ENCODE assay signal across 21 cellular contexts in genomic region chr2:44680424-44680971, GRCh38.
DNase-seq lines count a peak whose midpoint lies in the region; ATAC-seq and TF ChIP-seq lines count a peak whose summit lies in the region.
"Had no signal": no experiment of that assay in that cellular context is flagged by ENCODE, and none has a peak within 500 bp of the region (broad histone marks: within the 10 kb centered on the region; RNA-seq: fewer than 3 reads in every experiment).

No MANE protein-coding gene starts in this region.

- in situ Hi-C loops in gastrocnemius medialis (cut with MboI; ENCODE audit: low sequenced_read_pairs in 4 of 4), result no loop called here
- in situ Hi-C loops in GM13976 (cut with MboI; ENCODE audit: low sequenced_read_pairs, unreplicated experiment), result no loop called here

- H3K27ac ChIP-seq in endodermal cell (ENCODE audit: low read depth, low read length) (no peak overlapping the region), gastrocnemius medialis (peak overlapping the region in 3 of 4 donors; percentile 54 to 67 (median 57))
- H3K27ac ChIP-seq: BLaER1, heart right ventricle had no signal

- no peaks in the 10 kb centered on the region for H3K36me3 Mint-ChIP-seq in endodermal cell (ENCODE audit: low read depth)

- H3K36me3 ChIP-seq in endodermal cell (ENCODE audit: control insufficient read depth, insufficient read depth, low read length) (peaks cover 3% of the 10 kb centered on the region), gastrocnemius medialis (no peaks in the 10 kb centered on the region)
- H3K36me3 ChIP-seq: BLaER1, heart right ventricle had no signal

- DNase-seq in NCI-H1105 treated with DMSO at 0.1 percent for 48 hours (lab: John Stamatoyannopoulos, UW) (peak; percentile 27), NCI-H1105 (lab: John Stamatoyannopoulos, UW) (no peak), NCI-H524 (lab: John Stamatoyannopoulos, UW) (peak; percentile 78 to 90), endodermal cell (peak; percentile 87), gastrocnemius medialis (no peak), anterior cingulate cortex (lab: John Stamatoyannopoulos, UW) (no peak), GM13976 (ENCODE audit: low spot score) (no peak)
- DNase-seq in activated naive CD4-positive, alpha-beta T cell treated with anti-CD3 and anti-CD28 coated beads, Interleukin-2, amount 50 U/mL, for 16 hours, result no peak
- DNase-seq: activated CD4-positive, alpha-beta T cell treated with anti-CD3 and anti-CD28 coated beads, Interleukin-2, amount 50 U/mL, for 1 hour; activated CD8-positive, alpha-beta memory T cell treated with anti-CD3 and anti-CD28 coated beads, Interleukin-2, amount 50 U/mL, for 4 hours; activated effector memory CD4-positive, alpha-beta T cell treated with Interleukin-2 at 50 U/mL for 16 hours; Caco-2; heart right ventricle; NCI-H748 treated with DMSO at 0.1 percent for 48 hours; nucleus accumbens; Right ventricle myocardium superior; stimulated activated CD4-positive, alpha-beta T cell treated with anti-CD3 and anti-CD28 coated beads, Interleukin-12 subunit alpha, Interleukin-12 subunit beta, amount 100 ng/mL, for 4 hours; stimulated activated CD8-positive, alpha-beta memory T cell treated with anti-CD3 and anti-CD28 coated beads, Interleukin-4, amount 100 ng/mL, for 48 hours; T-helper 1 cell had no signal

- 45 to 55% methylated on average over 6 to 8 of the region's 8 CpGs for WGBS in endodermal cell (ENCODE audit: insufficient coverage in 1 of 2, insufficient read length in 1 of 2), 2 experiments

- H3K4me1 Mint-ChIP-seq in endodermal cell, result peaks cover 73% of the 10 kb centered on the region

- H3K4me3 Mint-ChIP-seq in endodermal cell, result peak overlapping the region; percentile 46

- no peaks in the 10 kb centered on the region for H3K27me3 Mint-ChIP-seq in endodermal cell (ENCODE audit: insufficient read depth)

- intact Hi-C loops in gastrocnemius medialis (cut with DNase I; ENCODE audit: low total_unique reads), result no loop called here

- peak overlapping the region; percentile 54 for H3K27ac Mint-ChIP-seq in endodermal cell

- peaks cover 29% of the 10 kb centered on the region for H3K4me1 ChIP-seq in endodermal cell (ENCODE audit: control insufficient read depth, insufficient read depth, low read length)
- peaks cover 21 to 22% of the 10 kb centered on the region in 2 donors for H3K4me1 ChIP-seq in gastrocnemius medialis
- H3K4me1 ChIP-seq: BLaER1, Caco-2 had no signal

- TF ChIP-seq CTCF in endodermal cell (conservative IDR thresholded peaks at IDR 0.05), result no peak
- no peak for TF ChIP-seq CTCF in gastrocnemius medialis (IDR thresholded peaks at IDR 0.05 in 4 of 5, conservative IDR thresholded peaks at IDR 0.05 in 1 of 5)
- no peak for TF ChIP-seq CTCF in GM13976 (IDR thresholded peaks at IDR 0.05; ENCODE audit: borderline replicate concordance, control extremely low read depth, extremely low read depth, insufficient read depth, missing control alignments)

- H3K9me3 Mint-ChIP-seq in endodermal cell, result no peaks in the 10 kb centered on the region

- H3K27me3 ChIP-seq in endodermal cell (ENCODE audit: control insufficient read depth, insufficient read depth, low read length, poor library complexity, severe bottlenecking), result no peaks in the 10 kb centered on the region
- no peaks in the 10 kb centered on the region for H3K27me3 ChIP-seq in gastrocnemius medialis
- H3K27me3 ChIP-seq: BLaER1, heart right ventricle had no signal

- H3K9ac ChIP-seq in endodermal cell (ENCODE audit: extremely low read depth, low read length, poor library complexity, severe bottlenecking), result no peak overlapping the region
- H3K9ac ChIP-seq: BLaER1 had no signal

- ATAC-seq in gastrocnemius medialis, result no peak

- H3K9me3 ChIP-seq in endodermal cell (ENCODE audit: control insufficient read depth, low read length), result no peaks in the 10 kb centered on the region
- no peaks in the 10 kb centered on the region for H3K9me3 ChIP-seq in gastrocnemius medialis
- H3K9me3 ChIP-seq: BLaER1, Caco-2, heart right ventricle had no signal

- no peak for TF ChIP-seq POLR2A in gastrocnemius medialis (IDR thresholded peaks at IDR 0.05)

- H3K4me3 ChIP-seq in endodermal cell (ENCODE audit: low read length), result peak overlapping the region; percentile 80
- H3K4me3 ChIP-seq in gastrocnemius medialis, result peak overlapping the region in 1 of 4 donors; percentile 14
- H3K4me3 ChIP-seq: BLaER1, lung had no signal

Comparison
In these comparisons a context has a peak if more than half of its experiments do, and no peak if none do; other contexts are left out.
1. DNase-seq: peak in NCI-H1105 treated with DMSO at 0.1 percent for 48 hours (single experiment), NCI-H524 (2 of 2) and endodermal cell (single experiment); none in NCI-H1105 (single experiment), gastrocnemius medialis (0 of 2), anterior cingulate cortex (0 of 58), GM13976 (single experiment) and activated naive CD4-positive, alpha-beta T cell treated with anti-CD3 and anti-CD28 coated beads, Interleukin-2, amount 50 U/mL, for 16 hours (single experiment).